In the genomic region with DNA sequence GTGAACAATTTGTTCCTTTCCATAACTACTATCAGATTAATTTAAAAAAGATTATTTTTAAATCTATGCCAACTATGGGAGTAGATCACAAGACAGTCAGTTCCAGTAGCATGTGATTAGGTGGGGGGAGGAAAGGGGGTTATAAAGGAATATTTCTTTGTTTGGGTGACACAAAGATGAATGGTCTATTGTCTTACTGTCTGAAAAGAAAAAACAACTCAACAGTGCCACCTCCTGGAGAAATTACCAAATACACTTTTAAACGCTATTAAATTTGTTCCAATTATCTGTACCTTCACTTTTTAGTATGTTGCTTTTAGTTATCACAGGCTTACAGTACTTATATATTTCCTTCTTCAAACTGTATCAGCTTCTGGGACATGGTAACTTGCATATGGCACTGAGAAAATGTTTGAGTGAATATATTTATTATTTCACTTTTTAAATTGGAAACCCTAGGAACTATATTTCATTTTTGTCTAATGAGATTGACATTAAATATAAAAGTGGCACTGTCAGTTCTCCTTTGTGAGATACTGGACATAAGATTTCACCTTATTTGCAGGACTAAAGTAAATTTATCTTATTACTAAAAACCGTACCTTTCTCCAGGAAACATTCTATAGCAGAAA, we compare ENCODE assay signal across 8 cellular contexts. TPM values are rescaled to one million over a fixed set of nuclear protein-coding genes. Genes with fewer than 3 reads are reported as not detected.
DNase-seq lines count a peak whose midpoint lies in the region; ATAC-seq, FAIRE-seq and TF ChIP-seq lines count a peak whose summit lies in the region.

No MANE protein-coding gene starts in this region.

- peak; percentile 69 for TF ChIP-seq CTCF in VCaP (conservative IDR thresholded peaks at IDR 0.05)
- peak; percentile 58 to 93 (median 88) for TF ChIP-seq CTCF in prostate gland (IDR thresholded peaks at IDR 0.05)

- intact Hi-C loops in prostate gland (cut with DNase I): loop anchor here (2.0 kb wide), 1 partner anchor 117 kb away; a partner anchor contains a TSS

- TF ChIP-seq POLR2A in GM12891 (IDR thresholded peaks at IDR 0.05; ENCODE audit: low read depth, low read length) (no peak), prostate gland (IDR thresholded peaks at IDR 0.05) (no peak)

- DNase-seq in AG20443 (ENCODE audit: low spot score) (peak; percentile 37), GM12891 (ENCODE audit: insufficient read length, low spot score) (no peak), NCI-H2107 (lab: John Stamatoyannopoulos, UW) (peak; percentile 72), frontal cortex (ENCODE audit: low spot score in 2 of 2) (peak; percentile 44 to 51), prostate gland (ENCODE audit: low spot score) (peak; percentile 61), GM19240 (ENCODE audit: insufficient read length, low spot score) (no peak)

- no peak for ATAC-seq in GM18861 (IDR thresholded peaks at IDR 0.05; ENCODE audit: unreplicated experiment)

- no peaks in the 10 kb centered on the region for H3K27me3 ChIP-seq in prostate gland (replicated peaks; ENCODE audit: insufficient read depth)

- no peak overlapping the region for H3K4me3 ChIP-seq in prostate gland

- peak; percentile 68 for FAIRE-seq in GM12891 (lab: Jason Lieb, UNC)
- FAIRE-seq in frontal cortex (lab: Jason Lieb, UNC): peak; percentile 99

- peaks cover 15% of the 10 kb centered on the region for H3K4me1 ChIP-seq in prostate gland (replicated peaks)

- H3K36me3 ChIP-seq in prostate gland: no peaks in the 10 kb centered on the region

- no peaks in the 10 kb centered on the region for H3K9me3 ChIP-seq in prostate gland

- WGBS in prostate gland: 32% methylated on average over 2 of the region's 2 CpGs

- peak overlapping the region; percentile 69 for H3K27ac ChIP-seq in VCaP
- H3K27ac ChIP-seq in prostate gland: peak overlapping the region in 1 of 2 donors; percentile 72

TF ChIP-seq in GM12891, 5 proteins besides CTCF, POLR2A, EP300 and RAD21:
- TF ChIP-seq TAF1 (IDR thresholded peaks at IDR 0.05; ENCODE audit: low read depth, low read length): no peak
- no peak for TF ChIP-seq PAX5 (IDR thresholded peaks at IDR 0.05; ENCODE audit: insufficient read depth, low read length, severe bottlenecking)
TF ChIP-seq in GM12891: peak in this region for 0.

RNA-seq across cellular contexts. Expression of a gene that starts 1.7 kb away (rescaled TPM):
- 0.26 TPM for polyA plus RNA-seq in GM12891 (2012; ENCODE audit: low read depth, missing spikeins)
- total RNA-seq in frontal cortex: 42.8 TPM
- 100 to 1,000 TPM in 1 of 2 donors, 10 to 100 TPM in 1; 34.0 to 164 TPM for total RNA-seq in prostate gland

RNA-seq across cellular contexts. Expression of a gene that starts 26.8 kb away (rescaled TPM):
- polyA plus RNA-seq in GM12891 (2012; ENCODE audit: low read depth, missing spikeins): 134 TPM
- 35.1 TPM for total RNA-seq in frontal cortex
- 10 to 100 TPM; 24.6 to 31.8 TPM for total RNA-seq in prostate gland

Comparison
In these comparisons a context has a peak if more than half of its experiments do, and no peak if none do; other contexts are left out.
1. DNase-seq: peak in AG20443 (single experiment), NCI-H2107 (single experiment), frontal cortex (2 of 2) and prostate gland (single experiment); none in GM12891 (single experiment) and GM19240 (single experiment).